18 cellular contexts compared by ENCODE assay signal in genomic region chr12:2114071-2114470, GRCh38.
"Had no signal": no experiment of that assay in that cellular context is flagged by ENCODE, and none has a peak within 500 bp of the region (broad histone marks: within the 10 kb centered on the region; RNA-seq: fewer than 3 reads in every experiment).

No MANE protein-coding gene starts in this region.

- H3K27me3 ChIP-seq: cardiac muscle cell, foreskin keratinocyte, tibial nerve had no signal

- H3K4me1 ChIP-seq: foreskin keratinocyte, parathyroid adenoma, psoas muscle had no signal

- H3K36me3 ChIP-seq: lower lobe of right lung, tibial nerve had no signal

- DNase-seq: dermis blood vessel endothelial cell; foreskin keratinocyte; head of caudate nucleus; hypothalamus; kidney glomerular epithelial cell; lower lobe of right lung; mesenchymal stem cell; midbrain; naive B cell; psoas muscle; retina; stimulated activated CD4-positive, alpha-beta T cell treated with anti-CD3 and anti-CD28 coated beads, Interleukin-4, amount 100 ng/mL, for 1 hour; stimulated activated CD8-positive, alpha-beta memory T cell treated with anti-CD3 and anti-CD28 coated beads, Interleukin-4, amount 100 ng/mL, for 48 hours had no signal

- H3K4me3 ChIP-seq: cardiac muscle cell, lower lobe of right lung, psoas muscle, tibial nerve had no signal

- ATAC-seq: foreskin keratinocyte; left lobe of liver; psoas muscle; stimulated activated effector memory CD8-positive, alpha-beta T cell treated with anti-CD3 and anti-CD28 coated beads, Interleukin-12 subunit alpha, Interleukin-12 subunit beta, amount 100 ng/mL, for 72 hours had no signal

- H3K27ac ChIP-seq: cardiac muscle cell, foreskin keratinocyte, lower lobe of right lung, parathyroid adenoma, psoas muscle, tibial nerve had no signal

- H3K9me3 ChIP-seq: lower lobe of right lung, psoas muscle had no signal
